ENCODE assay signal across 16 cellular contexts in the genomic region with DNA sequence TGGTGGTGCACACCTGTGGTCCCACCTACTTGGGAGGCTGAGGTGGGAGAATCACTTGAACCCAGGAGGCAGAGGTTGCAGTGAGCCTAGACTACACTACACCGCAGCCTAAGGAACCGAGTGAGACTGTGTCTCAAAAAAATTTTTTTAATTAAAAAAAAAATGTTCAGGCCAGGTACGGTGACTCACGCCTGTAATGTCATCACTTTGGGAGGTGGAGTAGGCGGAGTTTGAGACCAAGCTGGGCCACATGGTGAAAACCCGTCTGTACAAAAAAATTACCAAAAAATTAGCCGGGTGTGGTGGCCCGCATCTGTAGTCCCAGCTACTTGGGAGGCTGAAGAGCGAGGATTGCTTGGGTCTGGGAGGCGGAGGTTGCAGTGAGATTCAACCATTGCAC. TPM values are rescaled to one million over a fixed set of nuclear protein-coding genes. Genes with fewer than 3 reads are reported as not detected.
DNase-seq lines count a peak whose midpoint lies in the region; ATAC-seq and TF ChIP-seq lines count a peak whose summit lies in the region.
"Had no signal": no experiment of that assay in that cellular context is flagged by ENCODE, and none has a peak within 500 bp of the region (broad histone marks: within the 10 kb centered on the region; RNA-seq: fewer than 3 reads in every experiment).

No MANE protein-coding gene starts in this region.

- H2BK120ac ChIP-seq in trophoblast cell (ENCODE audit: insufficient read depth, low read length, poor library complexity), result no peak overlapping the region

- no peak overlapping the region for H3K18ac ChIP-seq in trophoblast cell (ENCODE audit: low read length)

- H2BK12ac ChIP-seq in trophoblast cell (ENCODE audit: low read length), result no peak overlapping the region

- TF ChIP-seq CTCF in RWPE1 (conservative IDR thresholded peaks at IDR 0.05; ENCODE audit: low read depth), result no peak

- no peaks in the 10 kb centered on the region for H3K36me3 ChIP-seq in trophoblast cell (ENCODE audit: control insufficient read depth in 1 of 2, insufficient read depth in 2 of 2, low read length in 2 of 2)

- no peak overlapping the region for H2AK5ac ChIP-seq in trophoblast cell (ENCODE audit: low read length)

- no CpG with 5 or more reads among the region's 10 CpGs for WGBS in trophoblast cell (ENCODE audit: extremely low coverage, insufficient coverage, insufficient read length)

- no peaks in the 10 kb centered on the region for H3K27me3 ChIP-seq in trophoblast cell (ENCODE audit: insufficient read depth, low read length)

- no peak overlapping the region for H3K14ac ChIP-seq in trophoblast cell (ENCODE audit: low read length)

- no peaks in the 10 kb centered on the region for H3K9me3 ChIP-seq in trophoblast cell (ENCODE audit: insufficient read depth, low read depth, low read length)

- H3K4me2 ChIP-seq in trophoblast cell (ENCODE audit: low read length), result no peak overlapping the region

- no peak overlapping the region for H4K12ac ChIP-seq in trophoblast cell (ENCODE audit: low read depth, low read length)

- POLR2A ChIA-PET in RWPE1 (lab: Yijun Ruan, JAX; ENCODE audit: low non-redundant PET), result no interaction called here

- no peak overlapping the region for H4K91ac ChIP-seq in trophoblast cell (ENCODE audit: low read depth, low read length)

- peak; percentile 23 for DNase-seq in activated CD8-positive, alpha-beta memory T cell treated with anti-CD3 and anti-CD28 coated beads, Interleukin-2, amount 50 U/mL, for 4 hours
- DNase-seq in activated CD8-positive, alpha-beta memory T cell treated with anti-CD3 and anti-CD28 coated beads for 24 hours, result no peak
- DNase-seq in stimulated activated CD4-positive, alpha-beta T cell treated with anti-CD3 and anti-CD28 coated beads, Interleukin-15, amount 100 ng/mL, for 24 hours, result peak; percentile 20
- DNase-seq in stimulated activated CD4-positive, alpha-beta T cell treated with anti-CD3 and anti-CD28 coated beads, Interleukin-1b, Interleukin-23, amount 100 ng/mL, for 48 hours, result no peak
- DNase-seq in RWPE1 (ENCODE audit: low spot score) (no peak), trophoblast cell (peak; percentile 77 to 87), NCI-H128 (lab: John Stamatoyannopoulos, UW; ENCODE audit: unreplicated experiment) (no peak)
- DNase-seq: DND-41, GM23248, HCEC 1CT, NCI-H1417 treated with DMSO at 0.1 percent for 48 hours, NCI-H1930, NCI-H69 had no signal

- no peak overlapping the region for H3K4ac ChIP-seq in trophoblast cell (ENCODE audit: low read depth, low read length)

- peaks cover 7% of the 10 kb centered on the region for H3K79me1 ChIP-seq in trophoblast cell (ENCODE audit: low read length)

- peak overlapping the region; percentile 23; the same call in 1 of the 2 replicates for H3K27ac ChIP-seq in RWPE1
- H3K27ac ChIP-seq in trophoblast cell (ENCODE audit: low read depth, low read length), result no peak overlapping the region
- H3K27ac ChIP-seq: C4-2B, GM23248 had no signal

- H3K79me2 ChIP-seq in trophoblast cell (ENCODE audit: control insufficient read depth, insufficient read depth, low read length, poor library complexity), result peaks cover 7% of the 10 kb centered on the region

- H3K9ac ChIP-seq in trophoblast cell (ENCODE audit: low read length), result no peak overlapping the region
- H3K9ac ChIP-seq: GM23248 had no signal

- CTCF ChIA-PET in RWPE1 (lab: Yijun Ruan, JAX), result interaction anchor here (0.7 kb wide), 2 partner anchors 14 to 82 kb away, joined by 3 to 5 read pairs; no protein-coding TSS in a partner anchor

- ATAC-seq in HG03342 (IDR thresholded peaks at IDR 0.05; ENCODE audit: unreplicated experiment), result no peak
- ATAC-seq: GM12878 had no signal

- H3K4me1 ChIP-seq in trophoblast cell (ENCODE audit: control insufficient read depth in 1 of 2, insufficient read depth in 2 of 2, low read length in 2 of 2), result no peaks in the 10 kb centered on the region

- no peak overlapping the region for H2AFZ ChIP-seq in trophoblast cell (ENCODE audit: insufficient read depth, low read length, poor library complexity)
- H2AFZ ChIP-seq: GM23248 had no signal

- H2BK5ac ChIP-seq in trophoblast cell (ENCODE audit: low read depth, low read length, poor library complexity), result no peak overlapping the region

- no peak overlapping the region for H3K4me3 ChIP-seq in trophoblast cell (ENCODE audit: low read depth, low read length)
- H3K4me3 ChIP-seq: GM12878, GM23248 had no signal

- H3K23ac ChIP-seq in trophoblast cell (ENCODE audit: low read length), result no peak overlapping the region

- no peak overlapping the region for H4K8ac ChIP-seq in trophoblast cell (ENCODE audit: low read depth, low read length)

RNA-seq across cellular contexts. Expression of a gene that starts 3.6 kb away (rescaled TPM):
- 45.9 and 48.6 TPM in 2 replicates for polyA plus RNA-seq in trophoblast cell (2013)

RNA-seq across cellular contexts. Expression of a gene that starts 8.6 kb away (rescaled TPM):
- polyA plus RNA-seq in trophoblast cell (2013), result 39.0 and 40.1 TPM in 2 replicates

RNA-seq across cellular contexts. Expression of a gene that starts 51.3 kb away (rescaled TPM):
- polyA plus RNA-seq in trophoblast cell (2013), result 54.6 and 58.2 TPM in 2 replicates

RNA-seq across cellular contexts. Expression of a gene that starts 56.6 kb away (rescaled TPM):
- polyA plus RNA-seq in trophoblast cell (2013), result 11.2 and 11.4 TPM in 2 replicates

Comparison
In these comparisons a context has a peak if more than half of its experiments do, and no peak if none do; other contexts are left out.
1. DNase-seq: peak in activated CD8-positive, alpha-beta memory T cell treated with anti-CD3 and anti-CD28 coated beads, Interleukin-2, amount 50 U/mL, for 4 hours (single experiment), stimulated activated CD4-positive, alpha-beta T cell treated with anti-CD3 and anti-CD28 coated beads, Interleukin-15, amount 100 ng/mL, for 24 hours (single experiment) and trophoblast cell (2 of 2); none in activated CD8-positive, alpha-beta memory T cell treated with anti-CD3 and anti-CD28 coated beads for 24 hours (single experiment), stimulated activated CD4-positive, alpha-beta T cell treated with anti-CD3 and anti-CD28 coated beads, Interleukin-1b, Interleukin-23, amount 100 ng/mL, for 48 hours (single experiment), RWPE1 (single experiment) and NCI-H128 (single experiment).